In genomic region chr1:37177230-37177864, GRCh38 we compare ENCODE assay signal across 10 cellular contexts.
DNase-seq lines count a peak whose midpoint lies in the region; ATAC-seq lines count a peak whose summit lies in the region.
"Had no signal": no experiment of that assay in that cellular context is flagged by ENCODE, and none has a peak within 500 bp of the region (broad histone marks: within the 10 kb centered on the region; RNA-seq: fewer than 3 reads in every experiment).

No MANE protein-coding gene starts in this region.

- intact Hi-C loops in CD4-positive, alpha-beta memory T cell (cut with micrococcal nuclease), result no loop called here

- ATAC-seq in GM18909 (IDR thresholded peaks at IDR 0.05; ENCODE audit: poor library complexity, unreplicated experiment), result no peak

- H3K4me3 ChIP-seq in CD4-positive, alpha-beta memory T cell (ENCODE audit: low read length in 2 of 2), result no peak overlapping the region
- H3K4me3 ChIP-seq in CD8-positive, alpha-beta memory T cell (ENCODE audit: low read length), result no peak overlapping the region

- DNase-seq in NOMO-1 (lab: John Stamatoyannopoulos, UW; ENCODE audit: unreplicated experiment in 2 of 2) (peak; percentile 8 to 14), NOMO-1 treated with dmso at 0.1 percent for 144 hours (lab: John Stamatoyannopoulos, UW; ENCODE audit: unreplicated experiment) (no peak), MV-4-11 (lab: John Stamatoyannopoulos, UW) (peak; percentile 18), SK-MEL-5 (ENCODE audit: low read depth, low spot score) (peak; percentile 76), iPS DF 19.7 (ENCODE audit: low read depth, low spot score) (peak; percentile 33)
- DNase-seq in CD4-positive, alpha-beta memory T cell, result no peak
- no peak for DNase-seq in CD8-positive, alpha-beta memory T cell

- POLR2A ChIA-PET in CD4-positive, alpha-beta memory T cell (lab: Charles Lee; ENCODE audit: partially characterized antibody), result no interaction called here
- POLR2A ChIA-PET in CD8-positive, alpha-beta memory T cell (lab: Charles Lee), result no interaction called here

- H3K27me3 Mint-ChIP-seq in CD4-positive, alpha-beta memory T cell, result peaks cover 20 to 28% of the 10 kb centered on the region in 2 donors
- peaks cover 21 to 49% of the 10 kb centered on the region in 2 donors for H3K27me3 Mint-ChIP-seq in CD8-positive, alpha-beta memory T cell

- no peak overlapping the region for H3K27ac Mint-ChIP-seq in CD4-positive, alpha-beta memory T cell
- H3K27ac Mint-ChIP-seq in CD8-positive, alpha-beta memory T cell, result no peak overlapping the region
- H3K27ac Mint-ChIP-seq: B cell, memory B cell had no signal

- in situ Hi-C loops in SK-MEL-5 (cut with HindIII; ENCODE audit: low pct_unique_long_range_greater_than_20kb, low sequenced_read_pairs), result no loop called here

- H3K4me1 ChIP-seq in CD4-positive, alpha-beta memory T cell (ENCODE audit: insufficient read depth, low read length), result no peaks in the 10 kb centered on the region
- no peaks in the 10 kb centered on the region for H3K4me1 ChIP-seq in CD8-positive, alpha-beta memory T cell (ENCODE audit: insufficient read depth, low read length)

- CTCF ChIA-PET in CD4-positive, alpha-beta memory T cell (lab: Charles Lee; ENCODE audit: partially characterized antibody), result no interaction called here
- CTCF ChIA-PET in CD8-positive, alpha-beta memory T cell (lab: Charles Lee), result no interaction called here

- H3K27ac ChIP-seq in CD4-positive, alpha-beta memory T cell (ENCODE audit: low read depth, low read length), result no peak overlapping the region
- H3K27ac ChIP-seq in CD8-positive, alpha-beta memory T cell (ENCODE audit: low read depth, low read length), result no peak overlapping the region

- H3K36me3 ChIP-seq in CD4-positive, alpha-beta memory T cell (ENCODE audit: insufficient read depth, low read length), result no peaks in the 10 kb centered on the region
- no peaks in the 10 kb centered on the region for H3K36me3 ChIP-seq in CD8-positive, alpha-beta memory T cell (ENCODE audit: insufficient read depth, low read length)

- H3K4me3 Mint-ChIP-seq in CD4-positive, alpha-beta memory T cell, result no peak overlapping the region
- H3K4me3 Mint-ChIP-seq in CD8-positive, alpha-beta memory T cell, result no peak overlapping the region
- H3K4me3 Mint-ChIP-seq: B cell, memory B cell had no signal

- H3K9me3 Mint-ChIP-seq in CD4-positive, alpha-beta memory T cell, result peaks cover 0 to 4% (median under 1%) of the 10 kb centered on the region in 8 donors
- peaks cover 0 to 2% (median 1%) of the 10 kb centered on the region in 5 donors for H3K9me3 Mint-ChIP-seq in CD8-positive, alpha-beta memory T cell

- H3K27me3 ChIP-seq in CD4-positive, alpha-beta memory T cell (ENCODE audit: insufficient read depth, low read length), result no peaks in the 10 kb centered on the region
- no peaks in the 10 kb centered on the region for H3K27me3 ChIP-seq in CD8-positive, alpha-beta memory T cell (ENCODE audit: insufficient read depth, low read length, poor library complexity, severe bottlenecking)

- no peaks in the 10 kb centered on the region for H3K9me3 ChIP-seq in CD4-positive, alpha-beta memory T cell (ENCODE audit: control insufficient read depth in 1 of 2, low read length in 2 of 2)
- H3K9me3 ChIP-seq in CD8-positive, alpha-beta memory T cell (ENCODE audit: low read length), result no peaks in the 10 kb centered on the region

- H3K36me3 Mint-ChIP-seq in CD4-positive, alpha-beta memory T cell, result no peaks in the 10 kb centered on the region
- no peaks in the 10 kb centered on the region for H3K36me3 Mint-ChIP-seq in CD8-positive, alpha-beta memory T cell

- no peaks in the 10 kb centered on the region for H3K4me1 Mint-ChIP-seq in CD4-positive, alpha-beta memory T cell
- no peaks in the 10 kb centered on the region for H3K4me1 Mint-ChIP-seq in CD8-positive, alpha-beta memory T cell
- H3K4me1 Mint-ChIP-seq: B cell, memory B cell had no signal

Comparison
In these comparisons a context has a peak if more than half of its experiments do, and no peak if none do; other contexts are left out.
1. DNase-seq: peak in NOMO-1 (2 of 2), MV-4-11 (single experiment), SK-MEL-5 (single experiment) and iPS DF 19.7 (single experiment); none in NOMO-1 treated with dmso at 0.1 percent for 144 hours (single experiment), CD4-positive, alpha-beta memory T cell (0 of 5) and CD8-positive, alpha-beta memory T cell (0 of 5).